ENCODE assay signal across 36 cellular contexts in the genomic region with DNA sequence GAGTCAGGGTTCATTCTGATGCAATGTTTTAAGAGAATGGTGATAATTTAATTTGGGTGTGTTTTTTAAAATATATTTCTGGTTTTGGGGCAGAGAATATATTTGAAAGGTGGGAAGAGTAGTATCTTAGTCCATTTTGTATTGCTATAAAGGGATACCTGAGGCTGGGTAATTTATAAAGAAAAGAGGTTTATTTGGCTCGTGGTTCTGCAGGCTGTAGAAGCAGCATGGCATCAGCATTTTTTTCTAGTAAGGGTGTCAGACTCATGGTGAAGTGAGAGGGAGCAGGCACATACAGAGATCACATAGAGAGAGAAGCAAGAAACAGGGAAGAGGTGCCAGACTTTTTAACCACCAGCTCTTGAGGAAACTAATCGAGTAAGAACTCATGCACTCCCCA.
"Had no signal": no experiment of that assay in that cellular context is flagged by ENCODE, and none has a peak within 500 bp of the region (broad histone marks: within the 10 kb centered on the region; RNA-seq: fewer than 3 reads in every experiment).

No MANE protein-coding gene starts in this region.

- H3K27ac ChIP-seq: ascending aorta, cardiac muscle cell, VCaP had no signal

- H3K36me3 Mint-ChIP-seq: activated CD8-positive, alpha-beta memory T cell treated with anti-CD3 and anti-CD28 coated beads, Interleukin-2, amount 10 ng/mL, durations not matched to agents 7 days and 5 days; activated naive CD4-positive, alpha-beta T cell treated with anti-CD3 and anti-CD28 coated beads, Interleukin-2, amount 10 ng/mL, durations not matched to agents 7 days and 5 days; activated naive CD4-positive, alpha-beta T cell treated with anti-CD3 and anti-CD28 coated beads, Interleukin-2, amount 50 U/mL, for 24 hours; activated naive CD8-positive, alpha-beta T cell; brain had no signal

- H3K4me1 Mint-ChIP-seq: activated B cell treated with CpG ODN at 0.5 μM for 24 hours; activated CD4-positive, alpha-beta memory T cell treated with anti-CD3 and anti-CD28 coated beads, Interleukin-2, amount 10 ng/mL, durations not matched to agents 7 days and 5 days; activated CD4-positive, alpha-beta T cell treated with anti-CD3 and anti-CD28 coated beads for 36 hours; activated CD4-positive, alpha-beta T cell treated with anti-CD3 and anti-CD28 coated beads, Interleukin-2, amount 10 ng/mL, durations not matched to agents 7 days and 5 days; activated CD8-positive, alpha-beta memory T cell treated with anti-CD3 and anti-CD28 coated beads, Interleukin-2, amount 10 ng/mL, durations not matched to agents 7 days and 5 days; activated naive CD4-positive, alpha-beta T cell treated with anti-CD3 and anti-CD28 coated beads, Interleukin-2, amount 10 ng/mL, durations not matched to agents 7 days and 5 days; activated naive CD4-positive, alpha-beta T cell treated with anti-CD3 and anti-CD28 coated beads, Interleukin-2, amount 50 U/mL, for 24 hours; central memory CD8-positive, alpha-beta T cell had no signal

- H3K4me3 Mint-ChIP-seq: activated B cell treated with CpG ODN at 0.5 μM for 24 hours; activated CD4-positive, alpha-beta memory T cell treated with anti-CD3 and anti-CD28 coated beads, Interleukin-2, amount 10 ng/mL, durations not matched to agents 7 days and 5 days; activated CD4-positive, alpha-beta T cell treated with anti-CD3 and anti-CD28 coated beads for 36 hours; activated CD4-positive, alpha-beta T cell treated with anti-CD3 and anti-CD28 coated beads, Interleukin-2, amount 10 ng/mL, durations not matched to agents 7 days and 5 days; activated CD8-positive, alpha-beta memory T cell treated with anti-CD3 and anti-CD28 coated beads, Interleukin-2, amount 10 ng/mL, durations not matched to agents 7 days and 5 days; activated CD8-positive, alpha-beta T cell treated with anti-CD3 and anti-CD28 coated beads, Interleukin-2, amount 10 ng/mL, durations not matched to agents 7 days and 5 days; activated naive CD4-positive, alpha-beta T cell treated with anti-CD3 and anti-CD28 coated beads, Interleukin-2, amount 10 ng/mL, durations not matched to agents 7 days and 5 days; activated naive CD4-positive, alpha-beta T cell treated with anti-CD3 and anti-CD28 coated beads, Interleukin-2, amount 50 U/mL, for 24 hours; activated naive CD8-positive, alpha-beta T cell; activated T-cell treated with anti-CD3 and anti-CD28 coated beads, Interleukin-2, amount 50 U/mL, for 24 hours; brain; central memory CD8-positive, alpha-beta T cell; T-helper 1 cell treated with Interleukin-12 subunit alpha and Interleukin-12 subunit beta and Interleukin-4 antibody, amounts not matched to agents 30 μg/mL and 1 μg/mL, for 36 hours; T-helper 2 cell treated with Interferon-gamma antibody and Interleukin-4, amounts not matched to agents 5 μg/mL and 100 μg/mL, for 36 hours had no signal

- H3K9me3 Mint-ChIP-seq: activated naive CD4-positive, alpha-beta T cell treated with anti-CD3 and anti-CD28 coated beads, Interleukin-2, amount 50 U/mL, for 24 hours; activated T-helper 2 cell treated with anti-CD3 and anti-CD28 coated beads, Interferon-gamma antibody, Interleukin-2, Interleukin-4, amounts not matched to agents 10 μg/mL and 5 μg/mL and 100 μg/mL, durations not matched to agents 14 hours and 24 hours and 36 hours; T-helper 1 cell treated with Interleukin-12 subunit alpha and Interleukin-12 subunit beta and Interleukin-4 antibody, amounts not matched to agents 30 μg/mL and 1 μg/mL, for 36 hours; T-helper 2 cell treated with Interferon-gamma antibody and Interleukin-4, amounts not matched to agents 5 μg/mL and 100 μg/mL, for 36 hours had no signal

- H3K4me3 ChIP-seq: ascending aorta, cardiac muscle cell had no signal

- H3K27me3 Mint-ChIP-seq: activated B cell treated with CpG ODN at 0.5 μM for 24 hours; activated CD4-positive, alpha-beta memory T cell treated with anti-CD3 and anti-CD28 coated beads, Interleukin-2, amount 10 ng/mL, durations not matched to agents 7 days and 5 days; activated CD4-positive, alpha-beta T cell treated with anti-CD3 and anti-CD28 coated beads for 36 hours; activated CD4-positive, alpha-beta T cell treated with anti-CD3 and anti-CD28 coated beads, Interleukin-2, amount 10 ng/mL, durations not matched to agents 7 days and 5 days; activated CD8-positive, alpha-beta memory T cell treated with anti-CD3 and anti-CD28 coated beads, Interleukin-2, amount 10 ng/mL, durations not matched to agents 7 days and 5 days; activated naive CD4-positive, alpha-beta T cell treated with anti-CD3 and anti-CD28 coated beads, Interleukin-2, amount 10 ng/mL, durations not matched to agents 7 days and 5 days; activated T-cell treated with anti-CD3 and anti-CD28 coated beads, Interleukin-2, amount 50 U/mL, for 24 hours had no signal

- H3K27ac Mint-ChIP-seq: activated B cell treated with CpG ODN at 0.5 μM for 24 hours; activated CD4-positive, alpha-beta memory T cell treated with anti-CD3 and anti-CD28 coated beads, Interleukin-2, amount 10 ng/mL, durations not matched to agents 7 days and 5 days; activated CD4-positive, alpha-beta T cell treated with anti-CD3 and anti-CD28 coated beads for 36 hours; activated CD4-positive, alpha-beta T cell treated with anti-CD3 and anti-CD28 coated beads, Interleukin-2, amount 10 ng/mL, durations not matched to agents 7 days and 5 days; activated CD8-positive, alpha-beta memory T cell treated with anti-CD3 and anti-CD28 coated beads, Interleukin-2, amount 10 ng/mL, durations not matched to agents 7 days and 5 days; activated CD8-positive, alpha-beta T cell treated with anti-CD3 and anti-CD28 coated beads, Interleukin-2, amount 10 ng/mL, durations not matched to agents 7 days and 5 days; activated naive CD4-positive, alpha-beta T cell treated with anti-CD3 and anti-CD28 coated beads, Interleukin-2, amount 10 ng/mL, durations not matched to agents 7 days and 5 days; activated naive CD4-positive, alpha-beta T cell treated with anti-CD3 and anti-CD28 coated beads, Interleukin-2, amount 50 U/mL, for 24 hours; activated naive CD8-positive, alpha-beta T cell; activated T-cell treated with anti-CD3 and anti-CD28 coated beads, Interleukin-2, amount 50 U/mL, for 24 hours; activated T-helper 2 cell treated with anti-CD3 and anti-CD28 coated beads, Interferon-gamma antibody, Interleukin-2, Interleukin-4, amounts not matched to agents 10 μg/mL and 5 μg/mL and 100 μg/mL, durations not matched to agents 14 hours and 24 hours and 36 hours; brain; T-helper 1 cell treated with Interleukin-12 subunit alpha and Interleukin-12 subunit beta and Interleukin-4 antibody, amounts not matched to agents 30 μg/mL and 1 μg/mL, for 36 hours; T-helper 2 cell treated with Interferon-gamma antibody and Interleukin-4, amounts not matched to agents 5 μg/mL and 100 μg/mL, for 36 hours had no signal

- H3K27me3 ChIP-seq: ascending aorta, cardiac muscle cell had no signal

- DNase-seq: activated B cell treated with CpG ODN at 0.5 μM for 24 hours; activated CD4-positive, alpha-beta memory T cell treated with anti-CD3 and anti-CD28 coated beads, Interleukin-2, amount 10 ng/mL, durations not matched to agents 7 days and 5 days; activated CD4-positive, alpha-beta T cell treated with anti-CD3 and anti-CD28 coated beads for 36 hours; activated CD4-positive, alpha-beta T cell treated with anti-CD3 and anti-CD28 coated beads for 48 hours; activated CD4-positive, alpha-beta T cell treated with anti-CD3 and anti-CD28 coated beads, Interleukin-2, amount 10 ng/mL, durations not matched to agents 7 days and 5 days; activated CD4-positive, alpha-beta T cell treated with anti-CD3 and anti-CD28 coated beads, Interleukin-2, amount 50 U/mL, for 48 hours; activated CD4-positive, CD25-positive, alpha-beta regulatory T cell treated with anti-CD3 and anti-CD28 coated beads, Interleukin-2, amount 50 U/mL, for 72 hours; activated CD8-positive, alpha-beta memory T cell treated with anti-CD3 and anti-CD28 coated beads for 24 hours; activated CD8-positive, alpha-beta memory T cell treated with anti-CD3 and anti-CD28 coated beads, Interleukin-2, amount 10 ng/mL, durations not matched to agents 7 days and 5 days; activated CD8-positive, alpha-beta memory T cell treated with anti-CD3 and anti-CD28 coated beads, Interleukin-2, amount 50 U/mL, for 48 hours; activated CD8-positive, alpha-beta T cell treated with anti-CD3 and anti-CD28 coated beads, Interleukin-2, amount 10 ng/mL, durations not matched to agents 7 days and 5 days; activated effector memory CD4-positive, alpha-beta T cell treated with Interleukin-2 at 50 U/mL for 16 hours; activated gamma-delta T cell; activated naive CD4-positive, alpha-beta T cell treated with anti-CD3 and anti-CD28 coated beads, Interleukin-2, amount 10 ng/mL, durations not matched to agents 7 days and 5 days; activated naive CD4-positive, alpha-beta T cell treated with Interleukin-2 at 50 U/mL for 16 hours; activated T-cell treated with anti-CD3 and anti-CD28 coated beads, Interleukin-2, amount 50 U/mL, for 24 hours; activated T-cell treated with anti-CD3 and anti-CD28 coated beads, Interleukin-2, amount 50 U/mL, for 48 hours; amygdala; anterior cingulate cortex; caudate nucleus; cerebellar nuclear complex; T-helper 1 cell; T-helper 2 cell; T-helper 9 cell had no signal

- H3K9me3 ChIP-seq: ascending aorta had no signal

- FAIRE-seq: bronchial epithelial cell, TTC549 had no signal

- ATAC-seq: activated CD4-positive, alpha-beta T cell treated with anti-CD3 and anti-CD28 coated beads for 36 hours; activated CD8-positive, alpha-beta memory T cell treated with anti-CD3 and anti-CD28 coated beads, Interleukin-2, amount 10 ng/mL, durations not matched to agents 7 days and 5 days; activated CD8-positive, alpha-beta T cell treated with anti-CD3 and anti-CD28 coated beads, Interleukin-2, amount 10 ng/mL, durations not matched to agents 7 days and 5 days had no signal

- H3K36me3 ChIP-seq: ascending aorta, cardiac muscle cell had no signal
